In genomic region chr1:25397422-25397992, GRCh38 we compare ENCODE assay signal across 7 cellular contexts. TPM values are rescaled to one million over a fixed set of nuclear protein-coding genes. Genes with fewer than 3 reads are reported as not detected.
"Had no signal": no experiment of that assay in that cellular context is flagged by ENCODE, and none has a peak within 500 bp of the region (broad histone marks: within the 10 kb centered on the region; RNA-seq: fewer than 3 reads in every experiment).

No MANE protein-coding gene starts in this region.

RNA-seq across cellular contexts. Expression of gene RHCE, which starts 23.1 kb away (rescaled TPM):
- total RNA-seq: activated CD8-positive, alpha-beta memory T cell treated with anti-CD3 and anti-CD28 coated beads, Interleukin-2, amount 10 ng/mL, durations not matched to agents 7 days and 5 days; gastroesophageal sphincter; mesenteric fat pad; natural killer cell treated with Interleukin-12 subunit alpha and Interleukin-12 subunit beta and Interleukin-15 and Interleukin-18, amount 100 ng/mL, for 72 hours; posterior vena cava; T-helper 2 cell treated with Interferon-gamma antibody and Interleukin-4, amounts not matched to agents 100 ng/mL and 5 ng/mL, for 36 hours had no signal
- polyA plus RNA-seq: immature natural killer cell had no signal
